In genomic region chr6:107532707-107533106, GRCh38 we compare ENCODE assay signal across 19 cellular contexts. TPM values are rescaled to one million over a fixed set of nuclear protein-coding genes. Genes with fewer than 3 reads are reported as not detected.
DNase-seq lines count a peak whose midpoint lies in the region; ATAC-seq, FAIRE-seq and TF ChIP-seq lines count a peak whose summit lies in the region.
"Had no signal": no experiment of that assay in that cellular context is flagged by ENCODE, and none has a peak within 500 bp of the region (broad histone marks: within the 10 kb centered on the region; RNA-seq: fewer than 3 reads in every experiment).

No MANE protein-coding gene starts in this region.

- TF ChIP-seq CTCF in BE2C (IDR thresholded peaks at IDR 0.05; ENCODE audit: low read depth, low read length) (no peak), coronary artery (IDR thresholded peaks at IDR 0.05) (no peak), left ventricle myocardium inferior (IDR thresholded peaks at IDR 0.05; ENCODE audit: borderline replicate concordance) (no peak)

- no peaks in the 10 kb centered on the region for H3K9me3 ChIP-seq in BE2C
- H3K9me3 ChIP-seq in left ventricle myocardium inferior (replicated peaks): no peaks in the 10 kb centered on the region
- H3K9me3 ChIP-seq: BLaER1 treated with 17β-estradiol and CSF1 and Interleukin-3, amounts not matched to agents 10 nM and 100 nM; MG63 had no signal

- POLR2A ChIA-PET in HEK293T (lab: Yijun Ruan, JAX): no interaction called here

- intact Hi-C loops in left ventricle myocardium inferior (cut with micrococcal nuclease): no loop called here
- intact Hi-C loops in posterior vena cava (cut with DNase I): no loop called here

- FAIRE-seq in frontal cortex (lab: Jason Lieb, UNC): no peak

- CTCF ChIA-PET in HEK293T (lab: Yijun Ruan, JAX): no interaction called here

- ATAC-seq in GM18861 (IDR thresholded peaks at IDR 0.05; ENCODE audit: unreplicated experiment): no peak
- ATAC-seq: Panc1 had no signal

- peaks cover 15% of the 10 kb centered on the region for H3K36me3 ChIP-seq in BE2C
- H3K36me3 ChIP-seq in left ventricle myocardium inferior: peaks cover 6% of the 10 kb centered on the region
- H3K36me3 ChIP-seq: BLaER1 treated with 17β-estradiol and CSF1 and Interleukin-3, amounts not matched to agents 10 nM and 100 nM; MG63 had no signal

- no peak overlapping the region for H3K4me3 ChIP-seq in BE2C (ENCODE audit: low read depth, low read length)
- no peak overlapping the region for H3K4me3 ChIP-seq in coronary artery
- H3K4me3 ChIP-seq in left ventricle myocardium inferior: no peak overlapping the region
- H3K4me3 ChIP-seq: BLaER1 treated with 17β-estradiol and CSF1 and Interleukin-3, amounts not matched to agents 10 nM and 100 nM; MG63 had no signal

- H3K27me3 ChIP-seq in BE2C: no peaks in the 10 kb centered on the region
- no peaks in the 10 kb centered on the region for H3K27me3 ChIP-seq in left ventricle myocardium inferior (ENCODE audit: low read depth)
- H3K27me3 ChIP-seq: BLaER1 treated with 17β-estradiol and CSF1 and Interleukin-3, amounts not matched to agents 10 nM and 100 nM; MG63 had no signal

- DNase-seq in BE2C (peak; percentile 82), coronary artery (ENCODE audit: low spot score) (peak; percentile 75), left ventricle myocardium inferior (peak; percentile 51), posterior vena cava (ENCODE audit: low spot score) (peak; percentile 86), HEK293T (ENCODE audit: extremely low spot score) (no peak), frontal cortex (ENCODE audit: low spot score in 2 of 2) (no peak)
- no peak for DNase-seq in central memory CD4-positive, alpha-beta T cell
- DNase-seq: 8988T, DMS 273 treated with DMSO at 0.1 percent for 48 hours, H7, MG63, NCI-H1105 treated with DMSO at 0.1 percent for 48 hours, NCI-H187 treated with DMSO at 0.1 percent for 48 hours, NCI-H2171, NCI-H446 treated with DMSO at 0.1 percent for 48 hours, NCI-H774 had no signal

- H3K4me1 ChIP-seq in BE2C (peaks cover 44% of the 10 kb centered on the region), left ventricle myocardium inferior (peaks cover 51% of the 10 kb centered on the region)

- H3K27ac ChIP-seq in coronary artery (peak overlapping the region in 1 of 2 donors; percentile 35), left ventricle myocardium inferior (replicated peaks) (peak overlapping the region; percentile 49)
- H3K27ac ChIP-seq: BLaER1 treated with 17β-estradiol and CSF1 and Interleukin-3, amounts not matched to agents 10 nM and 100 nM had no signal

TF ChIP-seq in HEK293T, 16 proteins besides CTCF, POLR2A, EP300 and RAD21:
- no peak for TF ChIP-seq PKNOX1 (IDR thresholded peaks at IDR 0.05)
- TF ChIP-seq CTBP1 (IDR thresholded peaks at IDR 0.05; ENCODE audit: borderline replicate concordance): no peak
- TF ChIP-seq L3MBTL2 (conservative IDR thresholded peaks at IDR 0.05): no peak
- TF ChIP-seq ELF4 (IDR thresholded peaks at IDR 0.05): no peak
- no peak for TF ChIP-seq FOXA1 (IDR thresholded peaks at IDR 0.05)
- no peak for TF ChIP-seq FOXK2 (IDR thresholded peaks at IDR 0.05)
- TF ChIP-seq LEF1 (IDR thresholded peaks at IDR 0.05; ENCODE audit: borderline replicate concordance): no peak
- TF ChIP-seq ZNF384 (IDR thresholded peaks at IDR 0.05): no peak
- no peak for TF ChIP-seq SUZ12 (IDR thresholded peaks at IDR 0.05)
- no peak for TF ChIP-seq TARDBP (IDR thresholded peaks at IDR 0.05)
- TF ChIP-seq ARNT (IDR thresholded peaks at IDR 0.05): no peak
- TF ChIP-seq HDGF (IDR thresholded peaks at IDR 0.05; ENCODE audit: borderline replicate concordance): no peak
- no peak for TF ChIP-seq FOXM1 (IDR thresholded peaks at IDR 0.05; ENCODE audit: borderline replicate concordance)
- TF ChIP-seq NFRKB (IDR thresholded peaks at IDR 0.05): no peak
- TF ChIP-seq BHLHE40 (IDR thresholded peaks at IDR 0.05; ENCODE audit: borderline replicate concordance): no peak

RNA-seq across cellular contexts. Expression of gene SOBP, which starts 42.8 kb away (rescaled TPM):
- 28.5 TPM for polyA plus RNA-seq in BE2C (2012; ENCODE audit: insufficient read depth, insufficient read length, low read depth)
- 22.9 TPM for total RNA-seq in left ventricle myocardium inferior
- 10 to 100 TPM; 18.7 to 20.0 TPM for total RNA-seq in posterior vena cava
- 42.4 TPM for total RNA-seq in frontal cortex

Comparison
In these comparisons a context has a peak if more than half of its experiments do, and no peak if none do; other contexts are left out.
1. DNase-seq: peak in BE2C (single experiment), coronary artery (single experiment), left ventricle myocardium inferior (single experiment) and posterior vena cava (single experiment); none in HEK293T (single experiment), frontal cortex (0 of 2) and central memory CD4-positive, alpha-beta T cell (single experiment).